29 cellular contexts compared by ENCODE assay signal in the genomic region with DNA sequence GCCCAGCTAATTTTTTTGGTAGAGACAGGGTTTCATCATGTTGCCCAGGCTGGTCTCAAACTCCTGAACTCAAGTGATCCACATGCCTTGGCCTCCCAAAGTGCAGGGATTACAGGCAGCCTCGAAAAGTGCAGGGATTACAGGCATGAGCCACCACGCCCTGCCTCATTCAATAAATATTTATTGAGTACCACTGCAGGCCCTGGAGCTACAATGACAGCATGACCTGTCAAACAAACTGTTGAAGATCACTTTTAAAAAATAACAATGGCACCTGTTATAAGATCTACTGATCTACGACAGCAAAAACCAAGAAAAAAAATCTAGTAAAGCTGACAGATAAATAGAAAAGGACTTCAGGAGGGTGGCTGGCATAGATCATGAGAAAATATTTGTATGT.
"Had no signal": no experiment of that assay in that cellular context is flagged by ENCODE, and none has a peak within 500 bp of the region (broad histone marks: within the 10 kb centered on the region; RNA-seq: fewer than 3 reads in every experiment).

No MANE protein-coding gene starts in this region.

- H3K4me2 ChIP-seq: hepatocyte had no signal

- H3K4me3 ChIP-seq: body of pancreas, esophagus squamous epithelium, gastroesophageal sphincter, heart right ventricle, hepatocyte had no signal

- H3K27ac ChIP-seq: body of pancreas, epithelial cell of prostate, esophagus squamous epithelium, gastroesophageal sphincter, heart right ventricle, hepatocyte, VCaP had no signal

- H2AFZ ChIP-seq: hepatocyte had no signal

- H3K4me1 ChIP-seq: body of pancreas, esophagus squamous epithelium, heart right ventricle had no signal

- H3K4me3 Mint-ChIP-seq: activated CD4-positive, alpha-beta T cell treated with anti-CD3 and anti-CD28 coated beads, Interleukin-2, amount 10 ng/mL, durations not matched to agents 7 days and 5 days; activated naive CD4-positive, alpha-beta T cell treated with anti-CD3 and anti-CD28 coated beads for 36 hours; activated naive CD4-positive, alpha-beta T cell treated with anti-CD3 and anti-CD28 coated beads, Interleukin-2, amount 50 U/mL, for 24 hours; activated T-helper 1 cell treated with anti-CD3 and anti-CD28 coated beads, Interleukin-12 subunit alpha, Interleukin-12 subunit beta, Interleukin-2, Interleukin-4 antibody, amounts not matched to agents 30 ng/mL and 10 ng/mL and 1 ng/mL, durations not matched to agents 14 hours and 24 hours and 36 hours; effector memory CD8-positive, alpha-beta T cell; WTC11 had no signal

- H3K9me3 ChIP-seq: body of pancreas, esophagus squamous epithelium, gastroesophageal sphincter, heart right ventricle had no signal

- ATAC-seq: body of pancreas; effector memory CD8-positive, alpha-beta T cell; gastroesophageal sphincter; heart right ventricle; WTC11 had no signal

- H3K27me3 Mint-ChIP-seq: activated CD4-positive, alpha-beta T cell treated with anti-CD3 and anti-CD28 coated beads, Interleukin-2, amount 10 ng/mL, durations not matched to agents 7 days and 5 days; activated naive CD4-positive, alpha-beta T cell treated with anti-CD3 and anti-CD28 coated beads, Interleukin-2, amount 50 U/mL, for 24 hours; effector memory CD8-positive, alpha-beta T cell had no signal

- DNase-seq: activated CD4-positive, alpha-beta T cell treated with anti-CD3 and anti-CD28 coated beads for 1 hour; activated CD4-positive, alpha-beta T cell treated with anti-CD3 and anti-CD28 coated beads for 4 hours; activated CD4-positive, alpha-beta T cell treated with anti-CD3 and anti-CD28 coated beads, Interleukin-2, amount 10 ng/mL, durations not matched to agents 7 days and 5 days; activated CD4-positive, alpha-beta T cell treated with anti-CD3 and anti-CD28 coated beads, Interleukin-2, amount 50 U/mL, for 4 hours; activated CD8-positive, alpha-beta memory T cell treated with anti-CD3 and anti-CD28 coated beads, Interleukin-2, amount 50 U/mL, for 48 hours; activated effector memory CD4-positive, alpha-beta T cell treated with anti-CD3 and anti-CD28 coated beads, Interleukin-2, amount 50 U/mL, for 16 hours; activated naive CD4-positive, alpha-beta T cell treated with anti-CD3 and anti-CD28 coated beads for 36 hours; activated T-cell treated with anti-CD3 and anti-CD28 coated beads, Interleukin-2, amount 50 U/mL, for 48 hours; amniotic stem cell; anterior cingulate cortex; body of pancreas; caudate nucleus; cortex of kidney; dermis blood vessel endothelial cell; effector CD4-positive, alpha-beta T cell; effector memory CD8-positive, alpha-beta T cell; esophagus squamous epithelium; foreskin melanocyte; heart right ventricle; T-helper 2 cell had no signal

- H3K27me3 ChIP-seq: body of pancreas, esophagus squamous epithelium, gastroesophageal sphincter, heart right ventricle, hepatocyte had no signal

- FAIRE-seq: colon had no signal

- H3K9me3 Mint-ChIP-seq: activated CD4-positive, alpha-beta T cell treated with anti-CD3 and anti-CD28 coated beads, Interleukin-2, amount 10 ng/mL, durations not matched to agents 7 days and 5 days; activated naive CD4-positive, alpha-beta T cell treated with anti-CD3 and anti-CD28 coated beads for 36 hours; activated naive CD4-positive, alpha-beta T cell treated with anti-CD3 and anti-CD28 coated beads, Interleukin-2, amount 50 U/mL, for 24 hours; activated T-helper 1 cell treated with anti-CD3 and anti-CD28 coated beads, Interleukin-12 subunit alpha, Interleukin-12 subunit beta, Interleukin-2, Interleukin-4 antibody, amounts not matched to agents 30 ng/mL and 10 ng/mL and 1 ng/mL, durations not matched to agents 14 hours and 24 hours and 36 hours; activated T-helper 2 cell treated with anti-CD3 and anti-CD28 coated beads, Interferon-gamma antibody, Interleukin-2, Interleukin-4, amounts not matched to agents 10 μg/mL and 5 μg/mL and 100 μg/mL, durations not matched to agents 14 hours and 24 hours and 36 hours; effector memory CD8-positive, alpha-beta T cell; WTC11 had no signal

- H3K27ac Mint-ChIP-seq: activated CD4-positive, alpha-beta T cell treated with anti-CD3 and anti-CD28 coated beads, Interleukin-2, amount 10 ng/mL, durations not matched to agents 7 days and 5 days; activated naive CD4-positive, alpha-beta T cell treated with anti-CD3 and anti-CD28 coated beads for 36 hours; activated naive CD4-positive, alpha-beta T cell treated with anti-CD3 and anti-CD28 coated beads, Interleukin-2, amount 50 U/mL, for 24 hours; activated T-helper 1 cell treated with anti-CD3 and anti-CD28 coated beads, Interleukin-12 subunit alpha, Interleukin-12 subunit beta, Interleukin-2, Interleukin-4 antibody, amounts not matched to agents 30 ng/mL and 10 ng/mL and 1 ng/mL, durations not matched to agents 14 hours and 24 hours and 36 hours; activated T-helper 2 cell treated with anti-CD3 and anti-CD28 coated beads, Interferon-gamma antibody, Interleukin-2, Interleukin-4, amounts not matched to agents 10 μg/mL and 5 μg/mL and 100 μg/mL, durations not matched to agents 14 hours and 24 hours and 36 hours; effector memory CD8-positive, alpha-beta T cell; WTC11 had no signal

- H3K79me2 ChIP-seq: hepatocyte had no signal
